Comparison of ENCODE assay signal across 20 cellular contexts in genomic region chr20:5143856-5144255, GRCh38. TPM values are rescaled to one million over a fixed set of nuclear protein-coding genes. Genes with fewer than 3 reads are reported as not detected.
A peak's percentile ranks its signal among the peaks of the same experiment; 100 is the strongest.
DNase-seq lines count a peak whose midpoint lies in the region; FAIRE-seq and TF ChIP-seq lines count a peak whose summit lies in the region.
"Had no signal": no experiment of that assay in that cellular context is flagged by ENCODE, and none has a peak within 500 bp of the region (broad histone marks: within the 10 kb centered on the region; RNA-seq: fewer than 3 reads in every experiment).

No MANE protein-coding gene starts in this region.

- H3K27ac ChIP-seq in dorsolateral prefrontal cortex: peak overlapping the region in 32 of 59 donors; percentile 8 to 97 (median 86)
- H3K27ac ChIP-seq: HL-60, ovary, SJCRH30 had no signal

- intact Hi-C loops in dorsolateral prefrontal cortex (cut with DNase I): no loop called here

- DNase-seq in activated T-cell treated with anti-CD3 and anti-CD28 coated beads for 48 hours (ENCODE audit: low read depth) (peak; percentile 20), activated T-cell treated with anti-CD3 and anti-CD28 coated beads for 4 hours (no peak), GM19239 (ENCODE audit: insufficient read length, low spot score) (no peak), dorsolateral prefrontal cortex (no peak), NCI-H510A treated with DMSO at 0.1 percent for 48 hours (lab: John Stamatoyannopoulos, UW) (no peak), NCI-H2171 (lab: John Stamatoyannopoulos, UW) (no peak), NCI-H1694 treated with DMSO at 0.1 percent for 48 hours (lab: John Stamatoyannopoulos, UW) (no peak)
- DNase-seq in stimulated activated CD8-positive, alpha-beta memory T cell treated with anti-CD3 and anti-CD28 coated beads, Interleukin-4, amount 100 ng/mL, for 48 hours: peak; percentile 59
- DNase-seq: activated CD8-positive, alpha-beta memory T cell treated with anti-CD3 and anti-CD28 coated beads, Interleukin-2, amount 50 U/mL, for 4 hours; effector memory CD4-positive, alpha-beta T cell; erythroblast; Karpas-422; NCI-H146; NCI-H446 treated with DMSO at 0.1 percent for 48 hours; ovary; retina; SJCRH30; T-cell had no signal

- no peak for TF ChIP-seq CTCF in dorsolateral prefrontal cortex (IDR thresholded peaks at IDR 0.05 in 54 of 56, conservative IDR thresholded peaks at IDR 0.05 in 2 of 56; ENCODE audit: low read depth in 1 of 56, partially characterized antibody in 56 of 56)

- no peaks in the 10 kb centered on the region for H3K27me3 ChIP-seq in dorsolateral prefrontal cortex
- H3K27me3 ChIP-seq: ovary, SJCRH30 had no signal

- peak; percentile 8 for FAIRE-seq in GM19239 (lab: Jason Lieb, UNC)

- no peak overlapping the region for H3K4me3 ChIP-seq in dorsolateral prefrontal cortex
- H3K4me3 ChIP-seq: ovary, SJCRH30, smooth muscle cell had no signal

RNA-seq across cellular contexts. Expression of gene CDS2, which starts 17.0 kb away (rescaled TPM):
- total RNA-seq in dorsolateral prefrontal cortex: 100 to 1,000 TPM; 103 to 195 (median 145) TPM

RNA-seq across cellular contexts. Expression of gene PCNA, which starts 24.1 kb away (rescaled TPM):
- total RNA-seq in dorsolateral prefrontal cortex: 10 to 100 TPM; 16.5 to 38.8 (median 26.1) TPM

RNA-seq across cellular contexts. Expression of gene TMEM230, which starts 31.0 kb away (rescaled TPM):
- 100 to 1,000 TPM in 4 of 120 experiments, 10 to 100 TPM in 116; 56.1 to 113 (median 78.5) TPM for total RNA-seq in dorsolateral prefrontal cortex

Comparison
In these comparisons a context has a peak if more than half of its experiments do, and no peak if none do; other contexts are left out.
1. DNase-seq: peak in activated T-cell treated with anti-CD3 and anti-CD28 coated beads for 48 hours (single experiment) and stimulated activated CD8-positive, alpha-beta memory T cell treated with anti-CD3 and anti-CD28 coated beads, Interleukin-4, amount 100 ng/mL, for 48 hours (single experiment); none in activated T-cell treated with anti-CD3 and anti-CD28 coated beads for 4 hours (single experiment), GM19239 (single experiment), dorsolateral prefrontal cortex (0 of 10), NCI-H510A treated with DMSO at 0.1 percent for 48 hours (single experiment), NCI-H2171 (single experiment) and NCI-H1694 treated with DMSO at 0.1 percent for 48 hours (single experiment).